Comparison of ENCODE assay signal across 8 cellular contexts in genomic region chr2:45962522-45962921, GRCh38.
A peak's percentile ranks its signal among the peaks of the same experiment; 100 is the strongest.
DNase-seq lines count a peak whose midpoint lies in the region; ATAC-seq and TF ChIP-seq lines count a peak whose summit lies in the region.

No MANE protein-coding gene starts in this region.

- H3K27ac ChIP-seq in right atrium auricular region (peak overlapping the region; percentile 7 to 22), stomach smooth muscle (ENCODE audit: low read length) (peak overlapping the region; percentile 31), Peyer's patch (peak overlapping the region in 1 of 4 donors; percentile 83)

- DNase-seq in H4 (ENCODE audit: low spot score): peak; percentile 76
- peak in 47 of 56 donors; percentile 3 to 73 (median 34) for DNase-seq in amygdala (lab: John Stamatoyannopoulos, UW)
- DNase-seq in right atrium auricular region (ENCODE audit: low spot score): peak; percentile 65
- DNase-seq in GM10266 (ENCODE audit: extremely low spot score): no peak
- no peak for DNase-seq in Peyer's patch

- H3K9ac ChIP-seq in stomach smooth muscle (ENCODE audit: low read length in 2 of 2): no peak overlapping the region

- H3K36me3 ChIP-seq in right atrium auricular region: no peaks in the 10 kb centered on the region
- H3K36me3 ChIP-seq in stomach smooth muscle (ENCODE audit: control insufficient read depth in 2 of 2, insufficient read depth in 2 of 2, low read length in 2 of 2): no peaks in the 10 kb centered on the region
- no peaks in the 10 kb centered on the region for H3K36me3 ChIP-seq in Peyer's patch

- H3K9me3 ChIP-seq in right atrium auricular region: no peaks in the 10 kb centered on the region
- H3K9me3 ChIP-seq in stomach smooth muscle (ENCODE audit: control insufficient read depth in 2 of 2, low read length in 2 of 2): no peaks in the 10 kb centered on the region
- no peaks in the 10 kb centered on the region for H3K9me3 ChIP-seq in Peyer's patch

- peaks cover 0 to 44% of the 10 kb centered on the region in 2 donors for H3K4me1 ChIP-seq in right atrium auricular region
- peaks cover 35% of the 10 kb centered on the region for H3K4me1 ChIP-seq in stomach smooth muscle (ENCODE audit: control insufficient read depth, insufficient read depth, low read length)
- peaks cover 0 to 59% (median 2%) of the 10 kb centered on the region in 4 donors for H3K4me1 ChIP-seq in Peyer's patch

- no peak overlapping the region for H3K4me3 ChIP-seq in right atrium auricular region
- H3K4me3 ChIP-seq in stomach smooth muscle (ENCODE audit: low read length in 2 of 2): peak overlapping the region in 1 of 2 donors; percentile 44
- no peak overlapping the region for H3K4me3 ChIP-seq in Peyer's patch

- H3K27me3 ChIP-seq in right atrium auricular region (no peaks in the 10 kb centered on the region), stomach smooth muscle (ENCODE audit: control insufficient read depth in 1 of 2, insufficient read depth in 2 of 2, low read length in 2 of 2) (no peaks in the 10 kb centered on the region), Peyer's patch (no peaks in the 10 kb centered on the region)

- ATAC-seq in HG03097 (IDR thresholded peaks at IDR 0.05; ENCODE audit: low FRiP score, unreplicated experiment) (no peak), HG03280 (IDR thresholded peaks at IDR 0.05; ENCODE audit: unreplicated experiment) (no peak)

- no peak for TF ChIP-seq POLR2A in Peyer's patch (IDR thresholded peaks at IDR 0.05)

- no peak for TF ChIP-seq CTCF in right atrium auricular region (IDR thresholded peaks at IDR 0.05)
- TF ChIP-seq CTCF in GM10266 (IDR thresholded peaks at IDR 0.05; ENCODE audit: control insufficient read depth, insufficient read depth, low read depth, missing control alignments): no peak
- TF ChIP-seq CTCF in Peyer's patch (IDR thresholded peaks at IDR 0.05): no peak

Comparison
In these comparisons a context has a peak if more than half of its experiments do, and no peak if none do; other contexts are left out.
1. DNase-seq: peak in H4 (single experiment), amygdala (47 of 56) and right atrium auricular region (single experiment); none in GM10266 (single experiment) and Peyer's patch (0 of 3).